ENCODE assay signal across 38 cellular contexts in genomic region chr6:27268803-27269202, GRCh38. TPM values are rescaled to one million over a fixed set of nuclear protein-coding genes. Genes with fewer than 3 reads are reported as not detected.
"Had no signal": no experiment of that assay in that cellular context is flagged by ENCODE, and none has a peak within 500 bp of the region (broad histone marks: within the 10 kb centered on the region; RNA-seq: fewer than 3 reads in every experiment).

No MANE protein-coding gene starts in this region.

- DNase-seq: activated CD4-positive, alpha-beta memory T cell treated with anti-CD3 and anti-CD28 coated beads for 36 hours; activated CD4-positive, alpha-beta T cell treated with anti-CD3 and anti-CD28 coated beads for 36 hours; activated CD4-positive, alpha-beta T cell treated with anti-CD3 and anti-CD28 coated beads, Interleukin-2, amount 10 ng/mL, durations not matched to agents 24 days and 14 days; activated CD4-positive, CD25-positive, alpha-beta regulatory T cell; activated CD4-positive, CD25-positive, alpha-beta regulatory T cell treated with anti-CD3 and anti-CD28 coated beads, Interleukin-2, amount 50 U/mL, for 72 hours; activated CD8-positive, alpha-beta memory T cell treated with anti-CD3 and anti-CD28 coated beads, Interleukin-2, amount 10 ng/mL, durations not matched to agents 7 days and 5 days; activated CD8-positive, alpha-beta memory T cell treated with anti-CD3 and anti-CD28 coated beads, Interleukin-2, amount 50 U/mL, for 4 hours; activated CD8-positive, alpha-beta T cell treated with anti-CD3 and anti-CD28 coated beads, Interleukin-2, amount 10 ng/mL, durations not matched to agents 7 days and 5 days; activated effector memory CD4-positive, alpha-beta T cell treated with anti-CD3 and anti-CD28 coated beads, Interleukin-2, amount 50 U/mL, for 16 hours; activated naive CD4-positive, alpha-beta T cell treated with anti-CD3 and anti-CD28 coated beads for 36 hours; activated naive CD8-positive, alpha-beta T cell treated with anti-CD3 and anti-CD28 coated beads for 36 hours; activated naive CD8-positive, alpha-beta T cell treated with anti-CD3 and anti-CD28 coated beads, Interleukin-2, amount 50 U/mL, for 24 hours; activated T-cell treated with anti-CD3 and anti-CD28 coated beads, Interleukin-2, amount 50 U/mL, for 1 hour; activated T-cell treated with anti-CD3 and anti-CD28 coated beads, Interleukin-2, amount 50 U/mL, for 48 hours; adrenal gland; amygdala; aorta; body of pancreas; central memory CD4-positive, alpha-beta T cell; cerebellar nuclear complex; dorsolateral prefrontal cortex; effector memory CD4-positive, alpha-beta T cell; erythroblast; foreskin keratinocyte; gastrocnemius medialis; glutamatergic neuron; T-helper 1 cell; T-helper 17 cell; T1000 had no signal

- H3K27me3 ChIP-seq: cardiac muscle cell had no signal

- H3K36me3 Mint-ChIP-seq: activated CD4-positive, alpha-beta memory T cell treated with anti-CD3 and anti-CD28 coated beads for 36 hours; activated CD8-positive, alpha-beta memory T cell treated with anti-CD3 and anti-CD28 coated beads, Interleukin-2, amount 10 ng/mL, durations not matched to agents 7 days and 5 days; activated naive CD8-positive, alpha-beta T cell treated with anti-CD3 and anti-CD28 coated beads for 36 hours had no signal

- H3K36me3 ChIP-seq: adrenal gland, cardiac muscle cell, esophagus muscularis mucosa, gastrocnemius medialis had no signal

- H3K27ac Mint-ChIP-seq: activated CD4-positive, alpha-beta memory T cell treated with anti-CD3 and anti-CD28 coated beads for 36 hours; activated CD4-positive, alpha-beta T cell treated with anti-CD3 and anti-CD28 coated beads for 36 hours; activated CD4-positive, alpha-beta T cell treated with anti-CD3 and anti-CD28 coated beads, Interleukin-2, amount 10 ng/mL, durations not matched to agents 24 days and 14 days; activated CD8-positive, alpha-beta memory T cell treated with anti-CD3 and anti-CD28 coated beads, Interleukin-2, amount 10 ng/mL, durations not matched to agents 7 days and 5 days; activated CD8-positive, alpha-beta T cell treated with anti-CD3 and anti-CD28 coated beads, Interleukin-2, amount 10 ng/mL, durations not matched to agents 7 days and 5 days; activated naive CD4-positive, alpha-beta T cell treated with anti-CD3 and anti-CD28 coated beads for 36 hours; activated naive CD4-positive, alpha-beta T cell treated with anti-CD3 and anti-CD28 coated beads, Interleukin-2, amount 50 U/mL, for 24 hours; activated naive CD8-positive, alpha-beta T cell treated with anti-CD3 and anti-CD28 coated beads for 36 hours; activated naive CD8-positive, alpha-beta T cell treated with anti-CD3 and anti-CD28 coated beads, Interleukin-2, amount 50 U/mL, for 24 hours; activated T-helper 1 cell treated with anti-CD3 and anti-CD28 coated beads, Interleukin-12 subunit alpha, Interleukin-12 subunit beta, Interleukin-2, Interleukin-4 antibody, amounts not matched to agents 30 ng/mL and 10 ng/mL and 1 ng/mL, durations not matched to agents 14 hours and 24 hours and 36 hours; activated T-helper 2 cell treated with anti-CD3 and anti-CD28 coated beads, Interferon-gamma antibody, Interleukin-2, Interleukin-4, amounts not matched to agents 10 μg/mL and 5 μg/mL and 100 μg/mL, durations not matched to agents 14 hours and 24 hours and 36 hours; dendritic cell treated with granulocyte-macrophage colony-stimulating factor and Interleukin-4, amounts not matched to agents 40 ng/mL and 50 ng/mL, for 4 days; T-helper 17 cell; T-helper 2 cell treated with Interferon-gamma antibody and Interleukin-4, amounts not matched to agents 5 μg/mL and 100 μg/mL, for 36 hours had no signal

- H3K9me3 Mint-ChIP-seq: activated CD4-positive, alpha-beta memory T cell treated with anti-CD3 and anti-CD28 coated beads for 36 hours; activated naive CD4-positive, alpha-beta T cell treated with anti-CD3 and anti-CD28 coated beads for 36 hours; activated naive CD4-positive, alpha-beta T cell treated with anti-CD3 and anti-CD28 coated beads, Interleukin-2, amount 50 U/mL, for 24 hours; activated naive CD8-positive, alpha-beta T cell treated with anti-CD3 and anti-CD28 coated beads for 36 hours; activated naive CD8-positive, alpha-beta T cell treated with anti-CD3 and anti-CD28 coated beads, Interleukin-2, amount 50 U/mL, for 24 hours; activated T-helper 1 cell treated with anti-CD3 and anti-CD28 coated beads, Interleukin-12 subunit alpha, Interleukin-12 subunit beta, Interleukin-2, Interleukin-4 antibody, amounts not matched to agents 30 ng/mL and 10 ng/mL and 1 ng/mL, durations not matched to agents 14 hours and 24 hours and 36 hours; activated T-helper 2 cell treated with anti-CD3 and anti-CD28 coated beads, Interferon-gamma antibody, Interleukin-2, Interleukin-4, amounts not matched to agents 10 μg/mL and 5 μg/mL and 100 μg/mL, durations not matched to agents 14 hours and 24 hours and 36 hours; dendritic cell treated with granulocyte-macrophage colony-stimulating factor and Interleukin-4, amounts not matched to agents 40 ng/mL and 50 ng/mL, for 4 days; T-helper 2 cell treated with Interferon-gamma antibody and Interleukin-4, amounts not matched to agents 5 μg/mL and 100 μg/mL, for 36 hours had no signal

- H3K4me3 ChIP-seq: adrenal gland, body of pancreas, cardiac muscle cell, coronary artery, dorsolateral prefrontal cortex, esophagus muscularis mucosa, gastrocnemius medialis had no signal

- H3K4me1 ChIP-seq: adrenal gland, body of pancreas, esophagus muscularis mucosa, foreskin keratinocyte, gastrocnemius medialis had no signal

- H3K9me3 ChIP-seq: adrenal gland, body of pancreas, esophagus muscularis mucosa, gastrocnemius medialis had no signal

- H3K27ac ChIP-seq: adrenal gland, body of pancreas, cardiac muscle cell, coronary artery, dorsolateral prefrontal cortex, esophagus muscularis mucosa, foreskin keratinocyte, gastrocnemius medialis had no signal

- H3K4me1 Mint-ChIP-seq: activated CD8-positive, alpha-beta memory T cell treated with anti-CD3 and anti-CD28 coated beads, Interleukin-2, amount 10 ng/mL, durations not matched to agents 7 days and 5 days; activated naive CD4-positive, alpha-beta T cell treated with anti-CD3 and anti-CD28 coated beads, Interleukin-2, amount 50 U/mL, for 24 hours; activated naive CD8-positive, alpha-beta T cell treated with anti-CD3 and anti-CD28 coated beads, Interleukin-2, amount 50 U/mL, for 24 hours had no signal

- ATAC-seq: activated CD4-positive, alpha-beta T cell treated with anti-CD3 and anti-CD28 coated beads for 36 hours; activated CD8-positive, alpha-beta memory T cell treated with anti-CD3 and anti-CD28 coated beads, Interleukin-2, amount 10 ng/mL, durations not matched to agents 7 days and 5 days; activated CD8-positive, alpha-beta T cell treated with anti-CD3 and anti-CD28 coated beads, Interleukin-2, amount 10 ng/mL, durations not matched to agents 7 days and 5 days; activated naive CD8-positive, alpha-beta T cell treated with anti-CD3 and anti-CD28 coated beads, Interleukin-2, amount 50 U/mL, for 24 hours; body of pancreas; foreskin keratinocyte; gastrocnemius medialis; T-helper 17 cell had no signal

- H3K4me3 Mint-ChIP-seq: activated CD4-positive, alpha-beta memory T cell treated with anti-CD3 and anti-CD28 coated beads for 36 hours; activated CD4-positive, alpha-beta T cell treated with anti-CD3 and anti-CD28 coated beads for 36 hours; activated CD4-positive, alpha-beta T cell treated with anti-CD3 and anti-CD28 coated beads, Interleukin-2, amount 10 ng/mL, durations not matched to agents 24 days and 14 days; activated CD8-positive, alpha-beta memory T cell treated with anti-CD3 and anti-CD28 coated beads, Interleukin-2, amount 10 ng/mL, durations not matched to agents 7 days and 5 days; activated CD8-positive, alpha-beta T cell treated with anti-CD3 and anti-CD28 coated beads, Interleukin-2, amount 10 ng/mL, durations not matched to agents 7 days and 5 days; activated naive CD4-positive, alpha-beta T cell treated with anti-CD3 and anti-CD28 coated beads for 36 hours; activated naive CD4-positive, alpha-beta T cell treated with anti-CD3 and anti-CD28 coated beads, Interleukin-2, amount 50 U/mL, for 24 hours; activated naive CD8-positive, alpha-beta T cell treated with anti-CD3 and anti-CD28 coated beads for 36 hours; activated naive CD8-positive, alpha-beta T cell treated with anti-CD3 and anti-CD28 coated beads, Interleukin-2, amount 50 U/mL, for 24 hours; activated T-helper 1 cell treated with anti-CD3 and anti-CD28 coated beads, Interleukin-12 subunit alpha, Interleukin-12 subunit beta, Interleukin-2, Interleukin-4 antibody, amounts not matched to agents 30 ng/mL and 10 ng/mL and 1 ng/mL, durations not matched to agents 14 hours and 24 hours and 36 hours; dendritic cell treated with granulocyte-macrophage colony-stimulating factor and Interleukin-4, amounts not matched to agents 40 ng/mL and 50 ng/mL, for 4 days; T-helper 17 cell had no signal

RNA-seq across cellular contexts. Expression of gene PRSS16, which starts 21.3 kb away (rescaled TPM):
- total RNA-seq: activated CD4-positive, alpha-beta T cell treated with anti-CD3 and anti-CD28 coated beads, Interleukin-2, amount 10 ng/mL, durations not matched to agents 24 days and 14 days; esophagus muscularis mucosa; gastrocnemius medialis had no signal

RNA-seq across cellular contexts. Expression of gene POM121L2, which starts 43.3 kb away (rescaled TPM):
- total RNA-seq: activated CD4-positive, alpha-beta memory T cell treated with anti-CD3 and anti-CD28 coated beads for 36 hours; activated CD4-positive, alpha-beta T cell treated with anti-CD3 and anti-CD28 coated beads for 36 hours; activated CD4-positive, alpha-beta T cell treated with anti-CD3 and anti-CD28 coated beads, Interleukin-2, amount 10 ng/mL, durations not matched to agents 24 days and 14 days; activated CD8-positive, alpha-beta memory T cell treated with anti-CD3 and anti-CD28 coated beads for 36 hours; activated CD8-positive, alpha-beta memory T cell treated with anti-CD3 and anti-CD28 coated beads, Interleukin-2, amount 10 ng/mL, durations not matched to agents 7 days and 5 days; activated CD8-positive, alpha-beta T cell treated with anti-CD3 and anti-CD28 coated beads, Interleukin-2, amount 10 ng/mL, durations not matched to agents 7 days and 5 days; activated naive CD4-positive, alpha-beta T cell treated with anti-CD3 and anti-CD28 coated beads for 36 hours; activated naive CD8-positive, alpha-beta T cell treated with anti-CD3 and anti-CD28 coated beads for 36 hours; activated T-helper 1 cell treated with anti-CD3 and anti-CD28 coated beads, Interleukin-12 subunit alpha, Interleukin-12 subunit beta, Interleukin-2, Interleukin-4 antibody, amounts not matched to agents 30 ng/mL and 10 ng/mL and 1 ng/mL, durations not matched to agents 14 hours and 24 hours and 36 hours; activated T-helper 2 cell treated with anti-CD3 and anti-CD28 coated beads, Interferon-gamma antibody, Interleukin-2, Interleukin-4, amounts not matched to agents 10 μg/mL and 5 μg/mL and 100 μg/mL, durations not matched to agents 14 hours and 24 hours and 36 hours; adrenal gland; aorta; body of pancreas; esophagus muscularis mucosa; foreskin keratinocyte; gastrocnemius medialis; T-helper 17 cell had no signal
- polyA plus RNA-seq: aorta, cardiac muscle cell, foreskin keratinocyte had no signal
